ENCODE assay signal across 8 cellular contexts in the genomic region with DNA sequence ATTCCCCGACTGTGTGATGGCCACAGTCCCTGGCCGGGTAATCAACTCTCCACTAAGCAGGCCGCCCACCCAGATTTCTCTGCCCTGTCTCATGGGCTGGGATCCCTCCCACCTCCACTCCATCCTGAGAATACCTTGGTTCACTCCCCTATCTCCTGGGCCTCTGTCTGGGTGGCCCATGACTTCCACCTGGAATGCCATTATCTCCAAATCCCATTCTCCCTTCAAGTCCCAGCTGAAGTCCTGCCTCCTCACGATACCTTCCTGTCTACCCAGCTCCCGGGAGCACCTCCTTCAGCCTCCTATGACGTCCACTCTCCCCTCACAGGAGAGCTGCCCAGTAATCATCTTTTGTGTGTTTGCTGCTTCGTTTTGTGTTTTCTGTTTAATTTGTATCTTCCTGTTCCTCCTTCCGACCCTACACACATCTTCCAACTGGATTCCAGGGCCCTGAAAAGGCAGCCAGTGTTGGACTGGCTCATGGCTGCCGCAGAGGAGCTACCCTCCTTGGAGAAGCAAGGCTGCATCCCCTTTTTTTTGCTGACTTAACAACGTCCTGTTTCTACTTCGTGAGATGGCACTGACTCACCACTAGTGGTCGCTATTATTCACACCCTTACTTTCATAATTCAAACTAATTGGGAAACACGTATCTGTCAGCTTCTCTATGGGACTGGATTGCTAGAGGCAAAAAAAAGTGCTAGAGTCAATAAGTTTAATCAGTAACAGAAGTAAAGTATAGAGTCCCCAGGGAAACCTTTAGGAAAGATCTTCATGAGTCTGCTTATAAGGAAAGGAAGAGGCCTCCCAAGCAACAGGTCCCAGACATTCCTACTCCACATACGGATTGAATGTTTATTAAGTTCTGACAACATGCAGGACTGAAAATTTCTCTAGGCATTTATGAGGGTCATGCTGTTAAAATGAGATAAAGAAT.
DNase-seq lines count a peak whose midpoint lies in the region; ATAC-seq, FAIRE-seq and TF ChIP-seq lines count a peak whose summit lies in the region.

No MANE protein-coding gene starts in this region.

- CTCF ChIA-PET in BJ (lab: Yijun Ruan, JAX) = interaction anchor here (0.7 to 2.7 kb wide), 19 partner anchors 9 to 640 kb away, joined by 3 to 12 read pairs (median 3); no protein-coding TSS in a partner anchor
- CTCF ChIA-PET in IMR-90 (lab: Yijun Ruan, JAX) = interaction anchor here (0.6 to 1.9 kb wide), 3 partner anchors 8 to 523 kb away, joined by 3 to 4 read pairs (median 3); no protein-coding TSS in a partner anchor

- H2BK120ac ChIP-seq in IMR-90 (ENCODE audit: low read depth, low read length) = no peak overlapping the region

- no peak for TF ChIP-seq POLR2A in IMR-90 (IDR thresholded peaks at IDR 0.05; ENCODE audit: low read depth, low read length)

- H3K4ac ChIP-seq in IMR-90 (ENCODE audit: low read depth, low read length) = no peak overlapping the region

- peak; percentile 59 for FAIRE-seq in pancreas (lab: Jason Lieb, UNC)

- no TSS peak for BruUV-seq in IMR-90 (replicated peaks; lab: Mats Ljungman, UMichigan)

- no peak overlapping the region for H3K14ac ChIP-seq in IMR-90 (replicated peaks; ENCODE audit: low read depth, low read length)

- H3K4me3 ChIP-seq in BJ (ENCODE audit: low read depth, low read length) = no peak overlapping the region
- no peak overlapping the region for H3K4me3 ChIP-seq in IMR-90 (ENCODE audit: insufficient read depth, low read depth, low read length)
- no peak overlapping the region for H3K4me3 ChIP-seq in foreskin fibroblast (ENCODE audit: low read depth in 1 of 2, low read length in 2 of 2)
- H3K4me3 ChIP-seq in pancreas = no peak overlapping the region

- DNase-seq in BJ (ENCODE audit: low read depth) (peak; percentile 4), GM13976 (ENCODE audit: low spot score) (peak; percentile 71), IMR-90 (peak; percentile 42), SKM-1 (lab: John Stamatoyannopoulos, UW; ENCODE audit: unreplicated experiment) (peak; percentile 89), foreskin fibroblast (peak; percentile 7 to 37), pancreas (peak in 3 of 6 donors; percentile 26 to 55 (median 45))
- no peak for DNase-seq in stimulated activated CD4-positive, alpha-beta T cell treated with anti-CD3 and anti-CD28 coated beads, Interleukin-15, amount 100 ng/mL, for 24 hours

- POLR2A ChIA-PET in BJ (lab: Charles Lee) (no interaction called here), IMR-90 (lab: Charles Lee; ENCODE audit: unreplicated experiment) (no interaction called here)

- ATAC-seq in IMR-90 (ENCODE audit: low read depth) = peak; percentile 84
- peak; percentile 82 to 92 (median 86) for ATAC-seq in pancreas
- no peak for ATAC-seq in activated CD4-positive, CD25-positive, alpha-beta regulatory T cell treated with anti-CD3 and anti-CD28 coated beads, Interleukin-2, amount 50 U/mL, for 24 hours

- H2AK5ac ChIP-seq in IMR-90 (ENCODE audit: low read depth, low read length) = no peak overlapping the region

- no peak overlapping the region for H4K91ac ChIP-seq in IMR-90 (ENCODE audit: insufficient read depth, low read depth, low read length)

- peak overlapping the region; percentile 48; the same call in 1 of the 2 replicates for H3K4me2 ChIP-seq in IMR-90 (ENCODE audit: low read depth, low read length)

- H4K5ac ChIP-seq in IMR-90 (ENCODE audit: low read depth, low read length) = no peak overlapping the region

- H3K9ac ChIP-seq in IMR-90 (ENCODE audit: low read depth, low read length) = no peak overlapping the region

- no peaks in the 10 kb centered on the region for H3K79me1 ChIP-seq in IMR-90 (ENCODE audit: low read depth in 1 of 2, low read length in 2 of 2)

- H2BK20ac ChIP-seq in IMR-90 (ENCODE audit: low read depth, low read length) = no peak overlapping the region

- H3K36me3 ChIP-seq in BJ (ENCODE audit: control insufficient read depth, insufficient read depth, low read length) (no peaks in the 10 kb centered on the region), IMR-90 (ENCODE audit: control insufficient read depth, insufficient read depth, low read length) (no peaks in the 10 kb centered on the region), pancreas (no peaks in the 10 kb centered on the region)

- peak; percentile 77 for TF ChIP-seq CTCF in BJ (IDR thresholded peaks at IDR 0.05; ENCODE audit: insufficient read depth, low read depth, low read length)
- peak; percentile 73 for TF ChIP-seq CTCF in GM13976 (IDR thresholded peaks at IDR 0.05; ENCODE audit: borderline replicate concordance, control extremely low read depth, extremely low read depth, insufficient read depth, missing control alignments)
- TF ChIP-seq CTCF in IMR-90 (conservative IDR thresholded peaks at IDR 0.05; ENCODE audit: low read depth, low read length) = peak; percentile 68
- TF ChIP-seq CTCF in foreskin fibroblast (IDR thresholded peaks at IDR 0.05; ENCODE audit: low read depth, low read length) = peak; percentile 78
- peak; percentile 66 to 85 (median 80) for TF ChIP-seq CTCF in pancreas (IDR thresholded peaks at IDR 0.05)

- peak; percentile 49 for TF ChIP-seq RAD21 in IMR-90 (IDR thresholded peaks at IDR 0.05; ENCODE audit: low read length)

- H3K4me1 ChIP-seq in IMR-90 (ENCODE audit: control insufficient read depth, insufficient read depth, low read length) = no peaks in the 10 kb centered on the region
- peaks cover 21 to 31% (median 30%) of the 10 kb centered on the region in 3 donors for H3K4me1 ChIP-seq in pancreas

- H2AK9ac ChIP-seq in IMR-90 (replicated peaks; ENCODE audit: low read depth, low read length, poor library complexity) = no peak overlapping the region

- no peak overlapping the region for H2BK5ac ChIP-seq in IMR-90 (ENCODE audit: low read depth, low read length, poor library complexity, severe bottlenecking)

- H3K9me3 ChIP-seq in IMR-90 (ENCODE audit: control insufficient read depth, insufficient read depth, low read length) (no peaks in the 10 kb centered on the region), pancreas (no peaks in the 10 kb centered on the region)

- H3K27me3 ChIP-seq in BJ (ENCODE audit: control insufficient read depth, insufficient read depth, low read length) (no peaks in the 10 kb centered on the region), IMR-90 (ENCODE audit: control insufficient read depth, insufficient read depth, low read length) (peaks cover 8% of the 10 kb centered on the region), pancreas (no peaks in the 10 kb centered on the region)

- in situ Hi-C loops in GM13976 (cut with MboI; ENCODE audit: low sequenced_read_pairs, unreplicated experiment) = no loop called here
- in situ Hi-C loops in IMR-90 (cut with MboI; ENCODE audit: low sequenced_read_pairs) = no loop called here

- H4K20me1 ChIP-seq in IMR-90 (ENCODE audit: insufficient read depth, low read length) = no peaks in the 10 kb centered on the region

- H3K27ac ChIP-seq in IMR-90 (ENCODE audit: insufficient read depth, low read length) (no peak overlapping the region), pancreas (peak overlapping the region; percentile 32 to 69 (median 50))

- no peak overlapping the region for H4K8ac ChIP-seq in IMR-90 (ENCODE audit: low read depth in 2 of 2, low read length in 2 of 2)

- dilution Hi-C loops in IMR-90 (cut with HindIII; ENCODE audit: low sequenced_read_pairs, unreplicated experiment) = no loop called here

- H3K23ac ChIP-seq in IMR-90 (ENCODE audit: low read depth, low read length) = no peak overlapping the region

- H2AFZ ChIP-seq in IMR-90 (replicated peaks; ENCODE audit: low read length, poor library complexity) = peak overlapping the region; percentile 56

- no peak overlapping the region for H2BK15ac ChIP-seq in IMR-90 (ENCODE audit: low read depth, low read length)

- no peak overlapping the region for H3K56ac ChIP-seq in IMR-90 (ENCODE audit: extremely low read depth, insufficient read depth, low read length)

- WGBS in IMR-90 (ENCODE audit: extremely low coverage in 2 of 2, insufficient read length in 1 of 2), 2 experiments = 56% methylated on average over 5 of the region's 14 CpGs; no CpG with 5 or more reads in 1 of the 2 experiments
- WGBS in pancreas, 2 donors = 36 to 38% methylated on average over 14 of the region's 14 CpGs

- intact Hi-C loops in IMR-90 (cut with micrococcal nuclease) (loop anchor here (5.0 kb wide), 1 partner anchor 565 kb away; no protein-coding TSS in a partner anchor), pancreas (cut with DNase I) (no loop called here)

- H3K18ac ChIP-seq in IMR-90 (ENCODE audit: low read depth, low read length) = no peak overlapping the region

- H3K9me1 ChIP-seq in IMR-90 (ENCODE audit: insufficient read depth, low read length) = no peaks in the 10 kb centered on the region

TF ChIP-seq in IMR-90, 13 proteins besides CTCF, POLR2A, EP300 and RAD21:
- TF ChIP-seq SMC3 (IDR thresholded peaks at IDR 0.05; ENCODE audit: low read depth, low read length) (0 out of 2 replicates have a peak, but pooled peaks have one; percentile 32), FOS (IDR thresholded peaks at IDR 0.05; ENCODE audit: low read depth, low read length) (no peak), MAZ (IDR thresholded peaks at IDR 0.05; ENCODE audit: borderline replicate concordance, low read depth, low read length) (no peak), BHLHE40 (IDR thresholded peaks at IDR 0.05; ENCODE audit: low read depth, low read length) (no peak), CEBPB (IDR thresholded peaks at IDR 0.05; ENCODE audit: low read depth, low read length) (no peak), RCOR1 (IDR thresholded peaks at IDR 0.05; ENCODE audit: insufficient replicate concordance, low read length) (no peak), MAFK (IDR thresholded peaks at IDR 0.05; ENCODE audit: low read depth, low read length) (peak; percentile 85), USF2 (IDR thresholded peaks at IDR 0.05; ENCODE audit: low read depth, low read length) (no peak)
- TF ChIP-seq, protein P1, sequence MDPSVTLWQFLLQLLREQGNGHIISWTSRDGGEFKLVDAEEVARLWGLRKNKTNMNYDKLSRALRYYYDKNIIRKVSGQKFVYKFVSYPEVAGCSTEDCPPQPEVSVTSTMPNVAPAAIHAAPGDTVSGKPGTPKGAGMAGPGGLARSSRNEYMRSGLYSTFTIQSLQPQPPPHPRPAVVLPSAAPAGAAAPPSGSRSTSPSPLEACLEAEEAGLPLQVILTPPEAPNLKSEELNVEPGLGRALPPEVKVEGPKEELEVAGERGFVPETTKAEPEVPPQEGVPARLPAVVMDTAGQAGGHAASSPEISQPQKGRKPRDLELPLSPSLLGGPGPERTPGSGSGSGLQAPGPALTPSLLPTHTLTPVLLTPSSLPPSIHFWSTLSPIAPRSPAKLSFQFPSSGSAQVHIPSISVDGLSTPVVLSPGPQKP (IDR thresholded peaks at IDR 0.05; ENCODE audit: borderline replicate concordance, low read depth, low read length) = no peak

Comparison
In these comparisons a context has a peak if more than half of its experiments do, and no peak if none do; other contexts are left out.
1. ATAC-seq: peak in IMR-90 (single experiment) and pancreas (4 of 4); none in activated CD4-positive, CD25-positive, alpha-beta regulatory T cell treated with anti-CD3 and anti-CD28 coated beads, Interleukin-2, amount 50 U/mL, for 24 hours (0 of 2).
2. Peak in every context shown above with its lines, with median percentiles within 50 percentile points of each other: CTCF ChIP-seq.